ENCODE assay signal across 16 cellular contexts in the genomic region with DNA sequence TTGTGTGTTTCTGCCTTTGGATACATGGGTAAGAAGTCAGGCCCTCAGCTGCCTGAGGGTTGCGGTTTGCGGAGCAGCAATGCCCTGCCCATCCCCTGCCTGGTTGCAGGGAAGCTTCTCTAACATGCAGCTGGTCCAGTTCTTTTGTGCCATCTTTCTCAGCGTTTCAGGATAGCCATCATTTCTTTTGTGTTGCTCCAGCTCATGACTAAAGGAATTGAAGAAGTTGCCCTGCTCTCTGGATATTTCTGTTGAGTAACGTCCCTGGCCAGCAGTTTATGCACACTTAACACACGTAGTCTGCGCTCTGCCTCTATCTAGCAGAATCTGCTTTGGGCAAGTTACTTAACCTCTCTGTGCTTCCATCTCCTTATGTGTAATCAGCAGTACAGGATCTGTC.
DNase-seq lines count a peak whose midpoint lies in the region; ATAC-seq, FAIRE-seq and TF ChIP-seq lines count a peak whose summit lies in the region.
"Had no signal": no experiment of that assay in that cellular context is flagged by ENCODE, and none has a peak within 500 bp of the region (broad histone marks: within the 10 kb centered on the region; RNA-seq: fewer than 3 reads in every experiment).

No MANE protein-coding gene starts in this region.

- CTCF ChIA-PET in CD8-positive, alpha-beta T cell (lab: Charles Lee), result interaction anchor here (0.6 to 2.4 kb wide), 2 partner anchors 9 to 13 kb away, joined by 3 to 13 read pairs; no protein-coding TSS in a partner anchor

- no peak for ATAC-seq in CD8-positive, alpha-beta T cell
- ATAC-seq in gastroesophageal sphincter, result no peak

- intact Hi-C loops in CD8-positive, alpha-beta T cell (cut with DNase I, micrococcal nuclease), result no loop called here
- intact Hi-C loops in sigmoid colon (cut with DNase I), result no loop called here

- H3K9me3 ChIP-seq in CD8-positive, alpha-beta T cell (ENCODE audit: low read length), result no peaks in the 10 kb centered on the region
- H3K9me3 ChIP-seq in sigmoid colon, result no peaks in the 10 kb centered on the region
- no peaks in the 10 kb centered on the region for H3K9me3 ChIP-seq in gastroesophageal sphincter
- H3K9me3 ChIP-seq: Caco-2 had no signal

- H3K4me3 Mint-ChIP-seq in CD8-positive, alpha-beta T cell, result no peak overlapping the region
- H3K4me3 Mint-ChIP-seq in nephron progenitor cell, result no peak overlapping the region
- H3K4me3 Mint-ChIP-seq: B cell; CD4-positive, alpha-beta T cell had no signal

- no peaks in the 10 kb centered on the region for H3K27me3 ChIP-seq in CD8-positive, alpha-beta T cell (ENCODE audit: insufficient read depth, low read length)
- no peaks in the 10 kb centered on the region for H3K27me3 ChIP-seq in bronchial epithelial cell (ENCODE audit: control insufficient read depth, insufficient read depth, low read length)
- H3K27me3 ChIP-seq in sigmoid colon, result no peaks in the 10 kb centered on the region
- no peaks in the 10 kb centered on the region for H3K27me3 ChIP-seq in gastroesophageal sphincter

- H3K4me1 ChIP-seq in CD8-positive, alpha-beta T cell (ENCODE audit: insufficient read depth, low read length), result no peaks in the 10 kb centered on the region
- H3K4me1 ChIP-seq in sigmoid colon, result peaks cover 0 to 25% (median 14%) of the 10 kb centered on the region in 4 donors
- peaks cover 0 to 12% (median 0%) of the 10 kb centered on the region in 3 donors for H3K4me1 ChIP-seq in gastroesophageal sphincter
- H3K4me1 ChIP-seq: Caco-2 had no signal

- TF ChIP-seq CTCF in CD8-positive, alpha-beta T cell (IDR thresholded peaks at IDR 0.05), result no peak
- TF ChIP-seq CTCF in bronchial epithelial cell (IDR thresholded peaks at IDR 0.05; ENCODE audit: insufficient read depth, low read length, severe bottlenecking), result no peak
- TF ChIP-seq CTCF in nephron progenitor cell (IDR thresholded peaks at IDR 0.05), result no peak
- no peak for TF ChIP-seq CTCF in sigmoid colon (IDR thresholded peaks at IDR 0.05)
- no peak for TF ChIP-seq CTCF in gastroesophageal sphincter (IDR thresholded peaks at IDR 0.05)

- TF ChIP-seq POLR2A in sigmoid colon (IDR thresholded peaks at IDR 0.05) (no peak), gastroesophageal sphincter (IDR thresholded peaks at IDR 0.05) (no peak)

- H3K4me1 Mint-ChIP-seq in CD8-positive, alpha-beta T cell (ENCODE audit: low read depth), result no peaks in the 10 kb centered on the region
- no peaks in the 10 kb centered on the region for H3K4me1 Mint-ChIP-seq in nephron progenitor cell
- H3K4me1 Mint-ChIP-seq: B cell had no signal

- H3K27me3 Mint-ChIP-seq in CD8-positive, alpha-beta T cell (ENCODE audit: low read depth), result no peaks in the 10 kb centered on the region
- no peaks in the 10 kb centered on the region for H3K27me3 Mint-ChIP-seq in nephron progenitor cell (ENCODE audit: low read depth, poor library complexity)
- H3K27me3 Mint-ChIP-seq: B cell; CD4-positive, alpha-beta T cell had no signal

- POLR2A ChIA-PET in CD8-positive, alpha-beta T cell (lab: Charles Lee), result interaction anchor here (1.3 kb wide), 1 partner anchor 45 kb away, joined by 4 read pairs; no protein-coding TSS in a partner anchor

- H3K36me3 ChIP-seq in CD8-positive, alpha-beta T cell (ENCODE audit: insufficient read depth, low read length), result peaks cover 23% of the 10 kb centered on the region
- peaks cover 1% of the 10 kb centered on the region for H3K36me3 ChIP-seq in bronchial epithelial cell (ENCODE audit: control insufficient read depth, insufficient read depth, low read length)
- H3K36me3 ChIP-seq in sigmoid colon, result peaks cover 0 to 30% (median 5%) of the 10 kb centered on the region in 4 donors
- H3K36me3 ChIP-seq in gastroesophageal sphincter, result peaks cover 0 to 82% of the 10 kb centered on the region in 2 donors

- no peak overlapping the region for H3K4me3 ChIP-seq in CD8-positive, alpha-beta T cell (ENCODE audit: low read depth, low read length)
- no peak overlapping the region for H3K4me3 ChIP-seq in bronchial epithelial cell (ENCODE audit: low read depth, low read length)
- H3K4me3 ChIP-seq in sigmoid colon, result no peak overlapping the region
- no peak overlapping the region for H3K4me3 ChIP-seq in gastroesophageal sphincter
- H3K4me3 ChIP-seq: GM23248 had no signal

- 85 to 92% methylated on average over 6 of the region's 6 CpGs for WGBS in sigmoid colon, 2 donors
- WGBS in gastroesophageal sphincter (ENCODE audit: low coverage in 1 of 2), 2 donors, result 92% methylated on average over 5 of the region's 6 CpGs; no CpG with 5 or more reads in 1 of the 2 donors

- H3K36me3 Mint-ChIP-seq in CD8-positive, alpha-beta T cell, result peaks cover 58% of the 10 kb centered on the region
- H3K36me3 Mint-ChIP-seq in nephron progenitor cell (ENCODE audit: low read depth), result no peaks in the 10 kb centered on the region

- no peak overlapping the region for H3K27ac ChIP-seq in CD8-positive, alpha-beta T cell (ENCODE audit: low read depth, low read length)
- peak overlapping the region in 3 of 4 donors; percentile 12 to 63 (median 61) for H3K27ac ChIP-seq in sigmoid colon
- no peak overlapping the region for H3K27ac ChIP-seq in gastroesophageal sphincter
- H3K27ac ChIP-seq: GM23248, HL-60 had no signal

- FAIRE-seq in bronchial epithelial cell (lab: Jason Lieb, UNC), result peak; percentile 85
- FAIRE-seq: A204.1 had no signal

- TF ChIP-seq EP300 in sigmoid colon (IDR thresholded peaks at IDR 0.05), result no peak
- TF ChIP-seq EP300 in gastroesophageal sphincter (IDR thresholded peaks at IDR 0.05), result no peak

- no peak for DNase-seq in CD8-positive, alpha-beta T cell
- DNase-seq in bronchial epithelial cell (ENCODE audit: low read depth), result no peak
- DNase-seq in nephron progenitor cell, result no peak
- no peak for DNase-seq in sigmoid colon
- no peak for DNase-seq in activated CD8-positive, alpha-beta memory T cell treated with anti-CD3 and anti-CD28 coated beads, Interleukin-2, amount 50 U/mL, for 48 hours
- no peak for DNase-seq in activated gamma-delta T cell treated with Interleukin-2 at 50 U/mL for 16 hours
- DNase-seq: C1 segment of cervical spinal cord; Caco-2; CD4-positive, alpha-beta T cell; GF-D8; GM23248; H7 had no signal

- no peaks in the 10 kb centered on the region for H3K9me3 Mint-ChIP-seq in CD8-positive, alpha-beta T cell
- no peaks in the 10 kb centered on the region for H3K9me3 Mint-ChIP-seq in nephron progenitor cell
- H3K9me3 Mint-ChIP-seq: CD4-positive, alpha-beta T cell had no signal

- peak overlapping the region; percentile 38 for H3K27ac Mint-ChIP-seq in CD8-positive, alpha-beta T cell
- peak overlapping the region; percentile 72 for H3K27ac Mint-ChIP-seq in nephron progenitor cell
- H3K27ac Mint-ChIP-seq: B cell; CD4-positive, alpha-beta T cell had no signal

Comparison
In these comparisons a context has a peak if more than half of its experiments do, and no peak if none do; other contexts are left out.
1. H3K27ac ChIP-seq: peak in sigmoid colon (3 of 4); none in CD8-positive, alpha-beta T cell (single experiment) and gastroesophageal sphincter (0 of 4).